10 cellular contexts compared by ENCODE assay signal in the genomic region with DNA sequence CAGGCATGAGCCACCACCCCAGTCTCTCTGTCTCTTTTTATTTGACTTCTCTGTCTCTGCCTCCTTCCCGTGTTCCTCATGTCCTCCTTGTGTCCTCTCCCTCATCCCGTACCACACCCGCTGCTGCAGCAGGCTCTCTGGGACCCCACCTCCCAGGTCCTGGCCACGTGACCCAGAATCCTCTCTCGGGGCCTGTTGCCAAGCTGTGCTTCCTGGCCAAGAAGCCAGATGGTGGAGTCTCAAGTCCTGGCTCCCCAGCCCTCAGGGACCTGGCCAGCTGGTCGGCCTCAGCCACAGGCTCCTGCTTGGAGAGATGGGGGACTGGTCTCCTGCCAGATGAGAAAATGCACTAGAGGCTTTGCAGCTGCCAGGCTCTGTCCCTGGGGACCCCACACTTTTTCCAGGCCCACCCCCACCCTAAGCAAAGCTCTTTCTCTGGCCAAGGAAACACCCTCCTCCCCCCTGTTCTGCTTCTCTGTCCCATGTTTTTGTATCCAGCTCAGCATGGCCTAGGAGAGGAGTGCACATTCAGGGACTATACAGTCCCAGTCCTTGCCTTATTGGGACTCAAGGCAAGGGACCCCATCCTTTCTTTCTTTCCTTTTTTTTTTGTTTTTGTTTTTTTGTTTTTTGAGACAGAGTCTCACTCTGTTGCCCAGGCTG. TPM values are rescaled to one million over a fixed set of nuclear protein-coding genes. Genes with fewer than 3 reads are reported as not detected.
A peak's percentile ranks its signal among the peaks of the same experiment; 100 is the strongest.
DNase-seq lines count a peak whose midpoint lies in the region; TF ChIP-seq lines count a peak whose summit lies in the region.
"Had no signal": no experiment of that assay in that cellular context is flagged by ENCODE, and none has a peak within 500 bp of the region (broad histone marks: within the 10 kb centered on the region; RNA-seq: fewer than 3 reads in every experiment).

No MANE protein-coding gene starts in this region.

- H3K18ac ChIP-seq in mesenchymal stem cell (ENCODE audit: low read depth in 1 of 2, low read length in 2 of 2) = no peak overlapping the region

- intact Hi-C loops in esophagus squamous epithelium (cut with DNase I) = loop anchor here (5.0 kb wide), 1 partner anchor 55 kb away; no protein-coding TSS in a partner anchor

- TF ChIP-seq POLR2A in esophagus squamous epithelium (IDR thresholded peaks at IDR 0.05) = no peak

- H2BK12ac ChIP-seq in mesenchymal stem cell (ENCODE audit: low read length in 2 of 2) = no peak overlapping the region

- no peak overlapping the region for H3K23ac ChIP-seq in mesenchymal stem cell (ENCODE audit: low read length in 2 of 2)

- no peak overlapping the region for H2BK120ac ChIP-seq in mesenchymal stem cell (ENCODE audit: low read depth, low read length)

- H3K4ac ChIP-seq in mesenchymal stem cell (ENCODE audit: low read depth in 1 of 2, low read length in 2 of 2) = no peak overlapping the region

- H3K27ac ChIP-seq in mesenchymal stem cell (ENCODE audit: low read length, poor library complexity, severe bottlenecking) (no peak overlapping the region), esophagus squamous epithelium (no peak overlapping the region)

- H4K91ac ChIP-seq in mesenchymal stem cell (ENCODE audit: low read length) = no peak overlapping the region

- H2BK15ac ChIP-seq in mesenchymal stem cell (ENCODE audit: low read depth, poor library complexity, severe bottlenecking) = no peak overlapping the region

- H3K9ac ChIP-seq in mesenchymal stem cell (ENCODE audit: low read length) = no peak overlapping the region

- H2AFZ ChIP-seq in mesenchymal stem cell (ENCODE audit: low read depth, low read length) = peak overlapping the region; percentile 23

- H2AK5ac ChIP-seq in mesenchymal stem cell (ENCODE audit: low read length, severe bottlenecking) = no peak overlapping the region

- H3K79me1 ChIP-seq in mesenchymal stem cell (replicated peaks; ENCODE audit: low read length, poor library complexity, severe bottlenecking) = no peaks in the 10 kb centered on the region

- no peak overlapping the region for H3K4me3 ChIP-seq in choroid plexus epithelial cell (ENCODE audit: low read depth, low read length)
- H3K4me3 ChIP-seq in mesenchymal stem cell (ENCODE audit: insufficient read depth in 1 of 2, low read depth in 1 of 2, low read length in 2 of 2) = no peak overlapping the region
- H3K4me3 ChIP-seq in esophagus squamous epithelium = no peak overlapping the region

- peak; percentile 62 for DNase-seq in AG08396 (ENCODE audit: low spot score)
- peak; percentile 79 for DNase-seq in NCI-H1436 (lab: John Stamatoyannopoulos, UW)
- peak; percentile 67 for DNase-seq in choroid plexus epithelial cell (ENCODE audit: low read depth)
- DNase-seq in mesenchymal stem cell = peak; percentile 17
- DNase-seq in stimulated activated CD4-positive, alpha-beta T cell treated with anti-CD3 and anti-CD28 coated beads, Interleukin-1b, Interleukin-23, amount 100 ng/mL, for 48 hours = no peak
- DNase-seq in esophagus squamous epithelium (lab: John Stamatoyannopoulos, UW) = no peak
- DNase-seq in dedifferentiated amniotic fluid mesenchymal stem cell (ENCODE audit: extremely low spot score) = no peak
- DNase-seq in activated CD8-positive, alpha-beta memory T cell treated with anti-CD3 and anti-CD28 coated beads, Interleukin-2, amount 50 U/mL, for 4 hours = no peak
- DNase-seq: activated CD4-positive, alpha-beta memory T cell treated with anti-CD3 and anti-CD28 coated beads, Interleukin-2, amount 10 ng/mL, durations not matched to agents 7 days and 5 days; activated naive CD8-positive, alpha-beta T cell treated with anti-CD3 and anti-CD28 coated beads, Interleukin-2, amount 10 ng/mL, durations not matched to agents 7 days and 5 days had no signal

- H2BK5ac ChIP-seq in mesenchymal stem cell (ENCODE audit: low read depth, low read length, poor library complexity, severe bottlenecking) = no peak overlapping the region

- H3K36me3 ChIP-seq in mesenchymal stem cell (ENCODE audit: control insufficient read depth in 1 of 2, insufficient read depth in 2 of 2, low read depth in 1 of 2, low read length in 2 of 2) = no peaks in the 10 kb centered on the region
- no peaks in the 10 kb centered on the region for H3K36me3 ChIP-seq in esophagus squamous epithelium

- no peak overlapping the region for H4K8ac ChIP-seq in mesenchymal stem cell (ENCODE audit: low read length)

- H3K4me2 ChIP-seq in mesenchymal stem cell (ENCODE audit: low read length, poor library complexity, severe bottlenecking) = no peak overlapping the region

- H3K9me3 ChIP-seq in mesenchymal stem cell (ENCODE audit: control insufficient read depth, low read length) = no peaks in the 10 kb centered on the region
- H3K9me3 ChIP-seq in esophagus squamous epithelium = no peaks in the 10 kb centered on the region

- H3K27me3 ChIP-seq in mesenchymal stem cell (ENCODE audit: control insufficient read depth in 1 of 2, insufficient read depth in 1 of 2, low read length in 2 of 2) (peaks cover 6 to 8% of the 10 kb centered on the region in 2 experiments), esophagus squamous epithelium (no peaks in the 10 kb centered on the region)

- TF ChIP-seq CTCF in choroid plexus epithelial cell (conservative IDR thresholded peaks at IDR 0.05; ENCODE audit: low read depth, low read length) = peak; percentile 14
- TF ChIP-seq CTCF in esophagus squamous epithelium (IDR thresholded peaks at IDR 0.05) = no peak

- 69% methylated on average over 6 of the region's 6 CpGs for WGBS in mesenchymal stem cell
- 32 to 34% methylated on average over 5 to 6 of the region's 6 CpGs for WGBS in esophagus squamous epithelium, 2 donors

- H3K4me1 ChIP-seq in mesenchymal stem cell (ENCODE audit: control insufficient read depth, insufficient read depth, low read depth, low read length) (peaks cover 2% of the 10 kb centered on the region), esophagus squamous epithelium (peaks cover 0 to 6% (median 5%) of the 10 kb centered on the region in 3 donors)

- H3K14ac ChIP-seq in mesenchymal stem cell (ENCODE audit: low read length in 2 of 2) = peak overlapping the region in 1 of 2 experiments; percentile 15

RNA-seq across cellular contexts. Expression of a gene that starts 34.3 kb away (rescaled TPM):
- polyA plus RNA-seq in mesenchymal stem cell (2013, experiment 1 of 2) = 112 TPM
- polyA plus RNA-seq in mesenchymal stem cell (2013, experiment 2 of 2) = 108 TPM
- total RNA-seq in esophagus squamous epithelium = 10 to 100 TPM; 42.3 to 77.9 (median 49.8) TPM

RNA-seq across cellular contexts. Expression of a gene that starts 58.8 kb away (rescaled TPM):
- 122 TPM for polyA plus RNA-seq in mesenchymal stem cell (2013, experiment 1 of 2)
- 113 TPM for polyA plus RNA-seq in mesenchymal stem cell (2013, experiment 2 of 2)
- 100 to 1,000 TPM in 1 of 4 donors, 10 to 100 TPM in 3; 43.5 to 249 (median 65.5) TPM for total RNA-seq in esophagus squamous epithelium

Comparison
In these comparisons a context has a peak if more than half of its experiments do, and no peak if none do; other contexts are left out.
1. DNase-seq: peak in AG08396 (single experiment), NCI-H1436 (single experiment), choroid plexus epithelial cell (single experiment) and mesenchymal stem cell (single experiment); none in stimulated activated CD4-positive, alpha-beta T cell treated with anti-CD3 and anti-CD28 coated beads, Interleukin-1b, Interleukin-23, amount 100 ng/mL, for 48 hours (single experiment), esophagus squamous epithelium (single experiment), dedifferentiated amniotic fluid mesenchymal stem cell (single experiment) and activated CD8-positive, alpha-beta memory T cell treated with anti-CD3 and anti-CD28 coated beads, Interleukin-2, amount 50 U/mL, for 4 hours (single experiment).